Comparison of ENCODE assay signal across 1 cellular context in genomic region chr14:37024166-37024565, GRCh38.
TF ChIP-seq lines count a peak whose summit lies in the region.

No MANE protein-coding gene starts in this region.

TF ChIP-seq in GM23338, 12 proteins besides CTCF, POLR2A, EP300 and RAD21 (continued from another document):
- TF ChIP-seq REST (IDR thresholded peaks at IDR 0.05; ENCODE audit: unreplicated experiment) = no peak
- no peak for TF ChIP-seq JUNB (IDR thresholded peaks at IDR 0.05; ENCODE audit: unreplicated experiment)
- TF ChIP-seq ZNF462 (CRISPR knock-in tag; IDR thresholded peaks at IDR 0.05) = no peak
- no peak for TF ChIP-seq EZH2 (IDR thresholded peaks at IDR 0.05; ENCODE audit: low read depth, unreplicated experiment)
